ENCODE assay signal across 25 cellular contexts in genomic region chr14:96858643-96859042, GRCh38.
DNase-seq lines count a peak whose midpoint lies in the region; ATAC-seq, FAIRE-seq and TF ChIP-seq lines count a peak whose summit lies in the region.
"Had no signal": no experiment of that assay in that cellular context is flagged by ENCODE, and none has a peak within 500 bp of the region (broad histone marks: within the 10 kb centered on the region; RNA-seq: fewer than 3 reads in every experiment).

No MANE protein-coding gene starts in this region.

- POLR2A ChIA-PET in HepG2 (lab: Yijun Ruan, JAX) = no interaction called here
- POLR2A ChIA-PET in WTC11 (lab: Charles Lee) = no interaction called here

- no peaks in the 10 kb centered on the region for H3K9me3 Mint-ChIP-seq in WTC11
- H3K9me3 Mint-ChIP-seq in stimulated activated effector memory CD8-positive, alpha-beta T cell treated with anti-CD3 and anti-CD28 coated beads, Interleukin-12 subunit alpha, Interleukin-12 subunit beta, amount 100 ng/mL, for 72 hours = no peaks in the 10 kb centered on the region
- H3K9me3 Mint-ChIP-seq: CD14-positive monocyte; CD4-positive, alpha-beta memory T cell; CD8-positive, alpha-beta memory T cell had no signal

- no peak for TF ChIP-seq POLR2A in HepG2 (IDR thresholded peaks at IDR 0.05; ENCODE audit: insufficient read depth in 1 of 2, low read depth in 2 of 2, low read length in 2 of 2)
- no peak for TF ChIP-seq POLR2A in adrenal gland (IDR thresholded peaks at IDR 0.05)

- TF ChIP-seq RAD21 in liver (IDR thresholded peaks at IDR 0.05) (no peak), HepG2 (CRISPR knock-in tag; IDR thresholded peaks at IDR 0.05) (no peak)

- H2AFZ ChIP-seq in HepG2 (ENCODE audit: low read length) = no peak overlapping the region

- H3K4me1 Mint-ChIP-seq in WTC11 = peaks cover 29% of the 10 kb centered on the region
- H3K4me1 Mint-ChIP-seq in stimulated activated effector memory CD8-positive, alpha-beta T cell treated with anti-CD3 and anti-CD28 coated beads, Interleukin-12 subunit alpha, Interleukin-12 subunit beta, amount 100 ng/mL, for 72 hours = no peaks in the 10 kb centered on the region
- H3K4me1 Mint-ChIP-seq: CD14-positive monocyte had no signal

- H3K79me2 ChIP-seq in HepG2 (ENCODE audit: insufficient read depth, low read length) = no peaks in the 10 kb centered on the region

- TF ChIP-seq CTCF in liver (IDR thresholded peaks at IDR 0.05; ENCODE audit: low read depth, low read length, missing input control) = no peak
- TF ChIP-seq CTCF in HepG2 (CRISPR knock-in tag; IDR thresholded peaks at IDR 0.05) = no peak
- TF ChIP-seq CTCF in WTC11 (IDR thresholded peaks at IDR 0.05) = no peak
- TF ChIP-seq CTCF in adrenal gland (IDR thresholded peaks at IDR 0.05) = no peak

- H3K27me3 ChIP-seq in liver (ENCODE audit: control insufficient read depth in 4 of 4, insufficient read depth in 4 of 4, low read length in 3 of 4) (no peaks in the 10 kb centered on the region), HepG2 (ENCODE audit: control insufficient read depth in 1 of 2, insufficient read depth in 2 of 2, low read length in 2 of 2) (no peaks in the 10 kb centered on the region), adrenal gland (no peaks in the 10 kb centered on the region)
- H3K27me3 ChIP-seq: BE2C, BLaER1 had no signal

- H3K27me3 Mint-ChIP-seq in WTC11 (ENCODE audit: low read depth) = no peaks in the 10 kb centered on the region
- H3K27me3 Mint-ChIP-seq: CD4-positive, alpha-beta memory T cell; CD4-positive, CD25-positive, alpha-beta regulatory T cell; CD8-positive, alpha-beta memory T cell had no signal

- no peak overlapping the region for H3K4me3 Mint-ChIP-seq in WTC11
- no peak overlapping the region for H3K4me3 Mint-ChIP-seq in stimulated activated effector memory CD8-positive, alpha-beta T cell treated with anti-CD3 and anti-CD28 coated beads, Interleukin-12 subunit alpha, Interleukin-12 subunit beta, amount 100 ng/mL, for 72 hours
- H3K4me3 Mint-ChIP-seq: CD14-positive monocyte; CD4-positive, alpha-beta memory T cell; CD4-positive, CD25-positive, alpha-beta regulatory T cell; CD8-positive, alpha-beta memory T cell had no signal

- peaks cover 0 to 12% (median 4%) of the 10 kb centered on the region in 4 donors for H3K4me1 ChIP-seq in liver (ENCODE audit: control insufficient read depth in 4 of 4, insufficient read depth in 4 of 4, low read length in 3 of 4)
- H3K4me1 ChIP-seq in HepG2 (ENCODE audit: insufficient read depth, low read length) = no peaks in the 10 kb centered on the region
- H3K4me1 ChIP-seq in adrenal gland (replicated peaks in 1 of 2) = peaks cover 0 to 15% of the 10 kb centered on the region in 2 donors
- H3K4me1 ChIP-seq: BE2C, BLaER1, Caco-2 had no signal

- no peaks in the 10 kb centered on the region for H4K20me1 ChIP-seq in HepG2 (ENCODE audit: insufficient read depth, low read length)
- H4K20me1 ChIP-seq: BLaER1 had no signal

- ATAC-seq in HepG2 (no peak), WTC11 (no peak), left lobe of liver (peak; percentile 55)
- no peak for ATAC-seq in stimulated activated effector memory CD8-positive, alpha-beta T cell treated with anti-CD3 and anti-CD28 coated beads, Interleukin-12 subunit alpha, Interleukin-12 subunit beta, amount 100 ng/mL, for 72 hours

- peaks cover 18% of the 10 kb centered on the region for H3K36me3 Mint-ChIP-seq in WTC11
- peaks cover 68% of the 10 kb centered on the region for H3K36me3 Mint-ChIP-seq in stimulated activated effector memory CD8-positive, alpha-beta T cell treated with anti-CD3 and anti-CD28 coated beads, Interleukin-12 subunit alpha, Interleukin-12 subunit beta, amount 100 ng/mL, for 72 hours

- H3K4me2 ChIP-seq in HepG2 (ENCODE audit: low read depth, low read length) = no peak overlapping the region
- H3K4me2 ChIP-seq: BLaER1 had no signal

- intact Hi-C loops in HepG2 (cut with micrococcal nuclease; ENCODE audit: unreplicated experiment) (no loop called here), adrenal gland (cut with DNase I) (no loop called here)

- in situ Hi-C loops in HepG2 (cut with HindIII; ENCODE audit: extremely low pct_ligation_motif_present, low pct_unique_long_range_greater_than_20kb) = no loop called here

- TF ChIP-seq EP300 in HepG2 (IDR thresholded peaks at IDR 0.05; ENCODE audit: low read depth in 2 of 2, low read length in 2 of 2) (no peak), HepG2 (CRISPR knock-in tag; IDR thresholded peaks at IDR 0.05; ENCODE audit: borderline replicate concordance) (no peak)

- H3K4me3 ChIP-seq in liver (ENCODE audit: low read depth in 1 of 3, low read length in 3 of 3) = no peak overlapping the region
- H3K4me3 ChIP-seq in HepG2 (replicated peaks in 1 of 3; ENCODE audit: insufficient read depth in 1 of 3, low read depth in 2 of 3, low read length in 3 of 3) = no peak overlapping the region
- H3K4me3 ChIP-seq in adrenal gland = no peak overlapping the region
- H3K4me3 ChIP-seq: BLaER1 had no signal

- CTCF ChIA-PET in HepG2 (lab: Yijun Ruan, JAX; ENCODE audit: low intra/inter-chr PET ratio, low total read pairs) (no interaction called here), WTC11 (lab: Charles Lee) (no interaction called here)

- no peak overlapping the region for H3K27ac ChIP-seq in liver (ENCODE audit: low read depth in 1 of 2, low read length in 2 of 2)
- no peak overlapping the region for H3K27ac ChIP-seq in HepG2 (ENCODE audit: extremely low read length, insufficient read depth, low read length)
- H3K27ac ChIP-seq in adrenal gland = no peak overlapping the region
- H3K27ac ChIP-seq: 22Rv1, BLaER1 had no signal

- H3K36me3 ChIP-seq in liver (ENCODE audit: control insufficient read depth in 4 of 4, insufficient read depth in 3 of 4, low read depth in 1 of 4, low read length in 3 of 4) (peaks cover 0 to 2% (median 0%) of the 10 kb centered on the region in 4 donors), HepG2 (replicated peaks in 1 of 2; ENCODE audit: control insufficient read depth in 1 of 2, insufficient read depth in 2 of 2, low read length in 2 of 2) (peaks cover 1 to 13% of the 10 kb centered on the region in 2 experiments; a peak in 4 of 5 replicates), adrenal gland (replicated peaks in 1 of 2) (no peaks in the 10 kb centered on the region)

- DNase-seq in HepG2 (ENCODE audit: low spot score) (no peak), WTC11 (ENCODE audit: low spot score) (no peak), left lobe of liver (ENCODE audit: low spot score) (no peak), adrenal gland (no peak), A172 (ENCODE audit: low spot score) (no peak)
- DNase-seq in stimulated activated effector memory CD8-positive, alpha-beta T cell treated with anti-CD3 and anti-CD28 coated beads, Interleukin-12 subunit alpha, Interleukin-12 subunit beta, amount 100 ng/mL, for 72 hours (ENCODE audit: low spot score in 2 of 2) = no peak
- DNase-seq: ACHN; BE2C; C1 segment of cervical spinal cord; Caco-2; Calu3; CD4-positive, alpha-beta memory T cell; CD4-positive, CD25-positive, alpha-beta regulatory T cell; CD8-positive, alpha-beta memory T cell; DMS79 treated with DMSO at 0.1 percent for 48 hours; GF-D8 had no signal

- FAIRE-seq in HepG2 (lab: Jason Lieb, UNC) = no peak
- FAIRE-seq: A204.1, D721Med, G401.6, GM12891, GM19239 had no signal

- peak overlapping the region; percentile 44 for H3K27ac Mint-ChIP-seq in WTC11
- no peak overlapping the region for H3K27ac Mint-ChIP-seq in stimulated activated effector memory CD8-positive, alpha-beta T cell treated with anti-CD3 and anti-CD28 coated beads, Interleukin-12 subunit alpha, Interleukin-12 subunit beta, amount 100 ng/mL, for 72 hours
- H3K27ac Mint-ChIP-seq: CD4-positive, alpha-beta memory T cell had no signal

- H3K9me3 ChIP-seq in liver (ENCODE audit: control insufficient read depth in 4 of 4, low read length in 3 of 4) = no peaks in the 10 kb centered on the region
- no peaks in the 10 kb centered on the region for H3K9me3 ChIP-seq in HepG2 (ENCODE audit: low read length)
- no peaks in the 10 kb centered on the region for H3K9me3 ChIP-seq in adrenal gland (replicated peaks in 1 of 3)
- H3K9me3 ChIP-seq: BE2C, BLaER1, Caco-2 had no signal

- no peak overlapping the region for H3K9ac ChIP-seq in liver (ENCODE audit: low read depth in 1 of 2, low read length in 2 of 2)
- H3K9ac ChIP-seq in HepG2 (ENCODE audit: insufficient read depth, low read depth, low read length) = no peak overlapping the region
- H3K9ac ChIP-seq: BLaER1 had no signal

- BruUV-seq in HepG2 (replicated peaks; lab: Mats Ljungman, UMichigan) = no TSS peak

TF ChIP-seq in liver, 16 proteins besides CTCF, POLR2A, EP300 and RAD21:
- peak; percentile 56 to 69 for TF ChIP-seq HNF4A (conservative IDR thresholded peaks at IDR 0.05)
- TF ChIP-seq EGR1 (IDR thresholded peaks at IDR 0.05; ENCODE audit: low read depth in 2 of 2) = no peak
- TF ChIP-seq FOXA1 (IDR thresholded peaks at IDR 0.05) = no peak

TF ChIP-seq in WTC11, 78 proteins besides CTCF, POLR2A, EP300 and RAD21 (continues in another document):
- TF ChIP-seq NFE2L1 (CRISPR knock-in tag; IDR thresholded peaks at IDR 0.05) = no peak
- TF ChIP-seq MXD4 (CRISPR knock-in tag; IDR thresholded peaks at IDR 0.05; ENCODE audit: borderline replicate concordance) = no peak
- TF ChIP-seq ZBTB21 (CRISPR knock-in tag; IDR thresholded peaks at IDR 0.05; ENCODE audit: borderline replicate concordance) = no peak
- TF ChIP-seq RELA (CRISPR knock-in tag; IDR thresholded peaks at IDR 0.05; ENCODE audit: borderline replicate concordance) = no peak
- TF ChIP-seq EMX1 (CRISPR knock-in tag; IDR thresholded peaks at IDR 0.05) = no peak
- no peak for TF ChIP-seq FOXK1 (CRISPR knock-in tag; IDR thresholded peaks at IDR 0.05)
- TF ChIP-seq NR2C2 (CRISPR knock-in tag; IDR thresholded peaks at IDR 0.05) = no peak
- no peak for TF ChIP-seq MAX (CRISPR knock-in tag; IDR thresholded peaks at IDR 0.05)
